Comparison of ENCODE assay signal across 36 cellular contexts in genomic region chr3:117886147-117886546, GRCh38.
"Had no signal": no experiment of that assay in that cellular context is flagged by ENCODE, and none has a peak within 500 bp of the region (broad histone marks: within the 10 kb centered on the region; RNA-seq: fewer than 3 reads in every experiment).

No MANE protein-coding gene starts in this region.

- H3K36me3 ChIP-seq: ascending aorta, cardiac muscle cell had no signal

- H3K27ac ChIP-seq: ascending aorta, cardiac muscle cell, VCaP had no signal

- H3K4me1 Mint-ChIP-seq: activated B cell treated with CpG ODN at 0.5 μM for 24 hours; activated CD4-positive, alpha-beta T cell treated with anti-CD3 and anti-CD28 coated beads, Interleukin-2, amount 10 ng/mL, durations not matched to agents 24 days and 14 days; activated naive CD4-positive, alpha-beta T cell treated with anti-CD3 and anti-CD28 coated beads, Interleukin-2, amount 10 ng/mL, durations not matched to agents 7 days and 5 days; activated naive CD4-positive, alpha-beta T cell treated with anti-CD3 and anti-CD28 coated beads, Interleukin-2, amount 50 U/mL, for 24 hours; activated naive CD8-positive, alpha-beta T cell treated with anti-CD3 and anti-CD28 coated beads, Interleukin-2, amount 10 ng/mL, durations not matched to agents 7 days and 5 days; activated naive CD8-positive, alpha-beta T cell treated with anti-CD3 and anti-CD28 coated beads, Interleukin-2, amount 50 U/mL, for 24 hours; central memory CD8-positive, alpha-beta T cell had no signal

- H3K27me3 Mint-ChIP-seq: activated B cell treated with CpG ODN at 0.5 μM for 24 hours; activated CD4-positive, alpha-beta memory T cell treated with anti-CD3 and anti-CD28 coated beads for 36 hours; activated CD4-positive, alpha-beta T cell treated with anti-CD3 and anti-CD28 coated beads, Interleukin-2, amount 10 ng/mL, durations not matched to agents 24 days and 14 days; activated CD8-positive, alpha-beta T cell treated with anti-CD3 and anti-CD28 coated beads for 36 hours; activated naive CD4-positive, alpha-beta T cell treated with anti-CD3 and anti-CD28 coated beads, Interleukin-2, amount 10 ng/mL, durations not matched to agents 7 days and 5 days; activated naive CD4-positive, alpha-beta T cell treated with anti-CD3 and anti-CD28 coated beads, Interleukin-2, amount 50 U/mL, for 24 hours; activated naive CD8-positive, alpha-beta T cell; activated naive CD8-positive, alpha-beta T cell treated with anti-CD3 and anti-CD28 coated beads, Interleukin-2, amount 10 ng/mL, durations not matched to agents 7 days and 5 days; activated naive CD8-positive, alpha-beta T cell treated with anti-CD3 and anti-CD28 coated beads, Interleukin-2, amount 50 U/mL, for 24 hours; brain; central memory CD8-positive, alpha-beta T cell had no signal

- H3K4me1 ChIP-seq: ascending aorta had no signal

- H3K4me3 Mint-ChIP-seq: activated B cell treated with CpG ODN at 0.5 μM for 24 hours; activated CD4-positive, alpha-beta memory T cell treated with anti-CD3 and anti-CD28 coated beads for 36 hours; activated CD4-positive, alpha-beta T cell treated with anti-CD3 and anti-CD28 coated beads, Interleukin-2, amount 10 ng/mL, durations not matched to agents 24 days and 14 days; activated CD8-positive, alpha-beta T cell treated with anti-CD3 and anti-CD28 coated beads for 36 hours; activated naive CD4-positive, alpha-beta T cell treated with anti-CD3 and anti-CD28 coated beads, Interleukin-2, amount 10 ng/mL, durations not matched to agents 7 days and 5 days; activated naive CD4-positive, alpha-beta T cell treated with anti-CD3 and anti-CD28 coated beads, Interleukin-2, amount 50 U/mL, for 24 hours; activated naive CD8-positive, alpha-beta T cell; activated naive CD8-positive, alpha-beta T cell treated with anti-CD3 and anti-CD28 coated beads, Interleukin-2, amount 10 ng/mL, durations not matched to agents 7 days and 5 days; activated naive CD8-positive, alpha-beta T cell treated with anti-CD3 and anti-CD28 coated beads, Interleukin-2, amount 50 U/mL, for 24 hours; activated T-cell treated with anti-CD3 and anti-CD28 coated beads, Interleukin-2, amount 50 U/mL, for 4 hours; activated T-cell treated with anti-CD3 and anti-CD28 coated beads, Interleukin-2, amount 50 U/mL, for 72 hours; brain; central memory CD8-positive, alpha-beta T cell; T-helper 1 cell treated with Interleukin-12 subunit alpha and Interleukin-12 subunit beta and Interleukin-4 antibody, amounts not matched to agents 30 μg/mL and 1 μg/mL, for 36 hours; T-helper 2 cell treated with Interferon-gamma antibody and Interleukin-4, amounts not matched to agents 5 μg/mL and 100 μg/mL, for 36 hours had no signal

- H3K4me3 ChIP-seq: ascending aorta, cardiac muscle cell had no signal

- H3K27ac Mint-ChIP-seq: activated B cell treated with CpG ODN at 0.5 μM for 24 hours; activated CD4-positive, alpha-beta memory T cell treated with anti-CD3 and anti-CD28 coated beads for 36 hours; activated CD4-positive, alpha-beta T cell treated with anti-CD3 and anti-CD28 coated beads, Interleukin-2, amount 10 ng/mL, durations not matched to agents 24 days and 14 days; activated CD8-positive, alpha-beta T cell treated with anti-CD3 and anti-CD28 coated beads for 36 hours; activated naive CD4-positive, alpha-beta T cell treated with anti-CD3 and anti-CD28 coated beads, Interleukin-2, amount 10 ng/mL, durations not matched to agents 7 days and 5 days; activated naive CD4-positive, alpha-beta T cell treated with anti-CD3 and anti-CD28 coated beads, Interleukin-2, amount 50 U/mL, for 24 hours; activated naive CD8-positive, alpha-beta T cell; activated naive CD8-positive, alpha-beta T cell treated with anti-CD3 and anti-CD28 coated beads, Interleukin-2, amount 10 ng/mL, durations not matched to agents 7 days and 5 days; activated naive CD8-positive, alpha-beta T cell treated with anti-CD3 and anti-CD28 coated beads, Interleukin-2, amount 50 U/mL, for 24 hours; activated T-cell treated with anti-CD3 and anti-CD28 coated beads, Interleukin-2, amount 50 U/mL, for 72 hours; activated T-helper 2 cell treated with anti-CD3 and anti-CD28 coated beads, Interferon-gamma antibody, Interleukin-2, Interleukin-4, amounts not matched to agents 10 μg/mL and 5 μg/mL and 100 μg/mL, durations not matched to agents 14 hours and 24 hours and 36 hours; T-helper 1 cell treated with Interleukin-12 subunit alpha and Interleukin-12 subunit beta and Interleukin-4 antibody, amounts not matched to agents 30 μg/mL and 1 μg/mL, for 36 hours; T-helper 2 cell treated with Interferon-gamma antibody and Interleukin-4, amounts not matched to agents 5 μg/mL and 100 μg/mL, for 36 hours had no signal

- H3K9me3 ChIP-seq: ascending aorta had no signal

- H3K27me3 ChIP-seq: ascending aorta had no signal

- ATAC-seq: activated CD8-positive, alpha-beta T cell treated with anti-CD3 and anti-CD28 coated beads for 36 hours; activated naive CD8-positive, alpha-beta T cell treated with anti-CD3 and anti-CD28 coated beads, Interleukin-2, amount 50 U/mL, for 24 hours; activated T-cell treated with anti-CD3 and anti-CD28 coated beads, Interleukin-2, amount 50 U/mL, for 4 hours; activated T-cell treated with anti-CD3 and anti-CD28 coated beads, Interleukin-2, amount 50 U/mL, for 72 hours had no signal

- H3K36me3 Mint-ChIP-seq: activated CD4-positive, alpha-beta memory T cell treated with anti-CD3 and anti-CD28 coated beads for 36 hours; activated naive CD4-positive, alpha-beta T cell treated with anti-CD3 and anti-CD28 coated beads, Interleukin-2, amount 10 ng/mL, durations not matched to agents 7 days and 5 days; activated naive CD4-positive, alpha-beta T cell treated with anti-CD3 and anti-CD28 coated beads, Interleukin-2, amount 50 U/mL, for 24 hours; activated naive CD8-positive, alpha-beta T cell; activated naive CD8-positive, alpha-beta T cell treated with anti-CD3 and anti-CD28 coated beads, Interleukin-2, amount 10 ng/mL, durations not matched to agents 7 days and 5 days; brain had no signal

- DNase-seq: activated B cell treated with CpG ODN at 0.5 μM for 24 hours; activated CD4-positive, alpha-beta memory T cell treated with anti-CD3 and anti-CD28 coated beads for 36 hours; activated CD4-positive, alpha-beta T cell treated with anti-CD3 and anti-CD28 coated beads for 4 hours; activated CD4-positive, alpha-beta T cell treated with anti-CD3 and anti-CD28 coated beads, Interleukin-2, amount 10 ng/mL, durations not matched to agents 24 days and 14 days; activated CD4-positive, alpha-beta T cell treated with anti-CD3 and anti-CD28 coated beads, Interleukin-2, amount 50 U/mL, for 1 hour; activated CD4-positive, alpha-beta T cell treated with anti-CD3 and anti-CD28 coated beads, Interleukin-2, amount 50 U/mL, for 4 hours; activated CD4-positive, CD25-positive, alpha-beta regulatory T cell treated with anti-CD3 and anti-CD28 coated beads, Interleukin-2, amount 50 U/mL, for 72 hours; activated CD8-positive, alpha-beta memory T cell treated with anti-CD3 and anti-CD28 coated beads, Interleukin-2, amount 50 U/mL, for 4 hours; activated CD8-positive, alpha-beta T cell treated with anti-CD3 and anti-CD28 coated beads for 36 hours; activated effector memory CD4-positive, alpha-beta T cell treated with Interleukin-2 at 50 U/mL for 16 hours; activated gamma-delta T cell; activated naive CD4-positive, alpha-beta T cell treated with anti-CD3 and anti-CD28 coated beads, Interleukin-2, amount 10 ng/mL, durations not matched to agents 7 days and 5 days; activated naive CD4-positive, alpha-beta T cell treated with Interleukin-2 at 50 U/mL for 16 hours; activated naive CD8-positive, alpha-beta T cell treated with anti-CD3 and anti-CD28 coated beads, Interleukin-2, amount 10 ng/mL, durations not matched to agents 7 days and 5 days; activated naive CD8-positive, alpha-beta T cell treated with anti-CD3 and anti-CD28 coated beads, Interleukin-2, amount 50 U/mL, for 24 hours; activated T-cell treated with anti-CD3 and anti-CD28 coated beads for 4 hours; activated T-cell treated with anti-CD3 and anti-CD28 coated beads, Interleukin-2, amount 50 U/mL, for 1 hour; activated T-cell treated with anti-CD3 and anti-CD28 coated beads, Interleukin-2, amount 50 U/mL, for 4 hours; activated T-cell treated with anti-CD3 and anti-CD28 coated beads, Interleukin-2, amount 50 U/mL, for 72 hours; amygdala; anterior cingulate cortex; caudate nucleus; cerebellar nuclear complex; T-helper 1 cell; T-helper 2 cell; T-helper 9 cell had no signal

- H3K9me3 Mint-ChIP-seq: activated B cell treated with CpG ODN at 0.5 μM for 24 hours; activated CD4-positive, alpha-beta T cell treated with anti-CD3 and anti-CD28 coated beads, Interleukin-2, amount 10 ng/mL, durations not matched to agents 24 days and 14 days; activated CD8-positive, alpha-beta T cell treated with anti-CD3 and anti-CD28 coated beads for 36 hours; activated naive CD4-positive, alpha-beta T cell treated with anti-CD3 and anti-CD28 coated beads, Interleukin-2, amount 10 ng/mL, durations not matched to agents 7 days and 5 days; activated naive CD8-positive, alpha-beta T cell treated with anti-CD3 and anti-CD28 coated beads, Interleukin-2, amount 10 ng/mL, durations not matched to agents 7 days and 5 days; T-helper 2 cell treated with Interferon-gamma antibody and Interleukin-4, amounts not matched to agents 5 μg/mL and 100 μg/mL, for 36 hours had no signal
